In the genomic region with DNA sequence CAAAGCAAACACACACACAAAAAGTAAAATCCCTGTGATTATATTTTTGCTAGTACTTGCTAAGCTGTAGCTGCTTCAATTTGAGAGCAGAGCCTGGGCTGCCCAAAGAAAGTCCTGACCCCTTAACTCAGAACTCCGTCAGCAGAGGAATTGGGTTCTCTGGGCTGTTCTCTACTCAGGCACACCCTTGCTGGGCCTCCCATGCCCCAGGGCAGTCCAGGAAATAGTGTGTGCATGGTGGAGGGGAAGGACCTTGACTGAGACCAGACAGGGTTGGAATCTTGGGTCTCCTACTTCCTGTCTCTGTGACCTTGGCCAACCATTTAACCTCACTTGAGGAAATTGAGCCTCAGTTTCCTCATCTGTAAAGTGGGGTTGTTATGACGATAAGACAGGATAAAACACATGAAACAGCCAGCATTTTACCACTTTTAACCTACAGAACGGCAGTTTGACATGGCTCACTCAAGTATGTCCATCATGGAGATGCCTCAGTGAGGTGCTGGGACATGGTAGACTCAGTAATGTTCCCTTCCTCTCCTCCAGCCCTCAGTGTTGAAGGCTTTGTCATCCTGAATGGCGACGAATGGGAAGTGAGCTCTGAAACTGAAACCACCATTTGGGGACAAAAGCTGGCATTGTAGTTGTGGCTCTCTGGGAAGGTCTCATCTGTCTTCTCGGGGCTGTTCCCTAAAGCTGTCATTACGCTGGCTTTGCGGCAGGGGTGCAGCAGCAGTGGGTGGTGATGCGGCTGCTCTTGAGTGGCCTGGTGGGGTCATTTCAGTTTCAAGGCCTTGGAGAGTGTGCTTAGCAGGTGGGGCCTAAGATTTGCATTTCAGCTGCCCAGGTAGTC, we compare ENCODE assay signal across 12 cellular contexts.
A peak's percentile ranks its signal among the peaks of the same experiment; 100 is the strongest.
DNase-seq lines count a peak whose midpoint lies in the region; ATAC-seq and TF ChIP-seq lines count a peak whose summit lies in the region.
"Had no signal": no experiment of that assay in that cellular context is flagged by ENCODE, and none has a peak within 500 bp of the region (broad histone marks: within the 10 kb centered on the region; RNA-seq: fewer than 3 reads in every experiment).

No MANE protein-coding gene starts in this region.

- H3K4me1 Mint-ChIP-seq in effector memory CD8-positive, alpha-beta T cell (ENCODE audit: low read depth in 2 of 2): peaks cover 56 to 64% of the 10 kb centered on the region in 2 donors

- H3F3A ChIP-seq in SK-N-SH (replicated peaks; ENCODE audit: insufficient read depth): no peaks in the 10 kb centered on the region

- no peaks in the 10 kb centered on the region for H3K27me3 Mint-ChIP-seq in effector memory CD8-positive, alpha-beta T cell

- H3K9ac ChIP-seq in SK-N-SH: no peak overlapping the region

- H3K36me3 ChIP-seq in SK-N-SH (replicated peaks in 1 of 2; ENCODE audit: control insufficient read depth in 1 of 2, insufficient read depth in 2 of 2, low read length in 1 of 2) (no peaks in the 10 kb centered on the region), transverse colon (no peaks in the 10 kb centered on the region)
- H3K36me3 ChIP-seq: thoracic aorta had no signal

- H3K4me1 ChIP-seq in SK-N-SH (ENCODE audit: control insufficient read depth in 1 of 2, insufficient read depth in 2 of 2, low read depth in 1 of 2, low read length in 1 of 2) (peaks cover 0 to 30% of the 10 kb centered on the region in 2 experiments; a peak in 2 of 4 replicates), transverse colon (peaks cover 0 to 15% (median under 1%) of the 10 kb centered on the region in 4 donors)

- TF ChIP-seq RAD21 in SK-N-SH (IDR thresholded peaks at IDR 0.05; ENCODE audit: low read length): no peak

- no peak for TF ChIP-seq EP300 in SK-N-SH (IDR thresholded peaks at IDR 0.05; ENCODE audit: borderline replicate concordance in 1 of 2, low read depth in 1 of 2, low read length in 1 of 2)
- TF ChIP-seq EP300 in transverse colon (IDR thresholded peaks at IDR 0.05; ENCODE audit: low read depth): no peak

- H3K9me3 ChIP-seq in SK-N-SH: no peaks in the 10 kb centered on the region
- no peaks in the 10 kb centered on the region for H3K9me3 ChIP-seq in transverse colon
- H3K9me3 ChIP-seq: thoracic aorta had no signal

- TF ChIP-seq POLR2A in transverse colon (IDR thresholded peaks at IDR 0.05): no peak

- intact Hi-C loops in transverse colon (cut with DNase I; ENCODE audit: low total_unique reads): no loop called here

- H4K20me1 ChIP-seq in SK-N-SH (ENCODE audit: insufficient read depth): 0 out of 2 replicates have a peak, but pooled peaks cover 3% of the 10 kb centered on the region

- H3K27ac Mint-ChIP-seq in effector memory CD8-positive, alpha-beta T cell: peak overlapping the region; percentile 100

- in situ Hi-C loops in transverse colon (cut with MboI; ENCODE audit: low pct_ligation_motif_present in 1 of 4, low pct_unique_long_range_greater_than_20kb in 1 of 4, low sequenced_read_pairs in 3 of 4): no loop called here

- H3K4me3 Mint-ChIP-seq in effector memory CD8-positive, alpha-beta T cell: peak overlapping the region; percentile 79 to 82

- DNase-seq in SK-N-SH: no peak
- DNase-seq in NOMO-1 treated with DMSO at 0.1 percent for 48 hours (lab: John Stamatoyannopoulos, UW; ENCODE audit: unreplicated experiment): peak; percentile 75
- no peak for DNase-seq in effector memory CD8-positive, alpha-beta T cell
- peak; percentile 7 for DNase-seq in putamen (ENCODE audit: low spot score)
- no peak for DNase-seq in DMS53 treated with DMSO at 0.1 percent for 48 hours (lab: John Stamatoyannopoulos, UW; ENCODE audit: unreplicated experiment)
- no peak for DNase-seq in NCI-H2196 treated with DMSO at 0.1 percent for 48 hours (lab: John Stamatoyannopoulos, UW; ENCODE audit: unreplicated experiment)
- DNase-seq in transverse colon: no peak
- DNase-seq: NCI-H2029 treated with DMSO at 0.1 percent for 48 hours, T-helper 9 cell had no signal

- no peak overlapping the region for H3K4me2 ChIP-seq in SK-N-SH

- no peak for ATAC-seq in SK-N-SH treated with all-trans-retinoic acid at 6 μM for 48 hours
- no peak for ATAC-seq in effector memory CD8-positive, alpha-beta T cell (replicated peaks)

- H2AFZ ChIP-seq in SK-N-SH (ENCODE audit: low read depth): no peak overlapping the region

- H3K4me3 ChIP-seq in SK-N-SH (ENCODE audit: low read depth in 2 of 2, low read length in 1 of 2): no peak overlapping the region
- no peak overlapping the region for H3K4me3 ChIP-seq in transverse colon
- H3K4me3 ChIP-seq: thoracic aorta had no signal

- 98% methylated on average over 5 of the region's 9 CpGs for WGBS in SK-N-SH (ENCODE audit: low lambda C conversion rate)
- WGBS in transverse colon (ENCODE audit: low coverage in 1 of 2), 2 donors: 80% methylated on average over 9 of the region's 9 CpGs; no CpG with 5 or more reads in 1 of the 2 donors

- POLR2A ChIA-PET in SK-N-SH (lab: Yijun Ruan, JAX): no interaction called here

- no peaks in the 10 kb centered on the region for H3K9me2 ChIP-seq in SK-N-SH

- H3K27ac ChIP-seq in SK-N-SH (ENCODE audit: low read depth in 2 of 2, low read length in 1 of 2) (peak overlapping the region in 1 of 2 experiments; percentile 87; a peak in 2 of 4 replicates), transverse colon (peak overlapping the region in 1 of 4 donors; percentile 48)
- H3K27ac ChIP-seq: 22Rv1, thoracic aorta had no signal

- H3K27me3 ChIP-seq in SK-N-SH (ENCODE audit: insufficient read depth) (no peaks in the 10 kb centered on the region), transverse colon (no peaks in the 10 kb centered on the region)

- H3K79me2 ChIP-seq in SK-N-SH (ENCODE audit: insufficient read depth): peaks cover 8% of the 10 kb centered on the region; the same call in 1 of the 2 replicates

- CTCF ChIA-PET in SK-N-SH (lab: Yijun Ruan, JAX): interaction anchor here (0.6 to 2.4 kb wide), 3 partner anchors 10 to 24 kb away, joined by 3 to 7 read pairs (median 3); no protein-coding TSS in a partner anchor

- no peaks in the 10 kb centered on the region for H3K9me3 Mint-ChIP-seq in effector memory CD8-positive, alpha-beta T cell

- H3K36me3 Mint-ChIP-seq in effector memory CD8-positive, alpha-beta T cell (ENCODE audit: insufficient read depth): peaks cover 56% of the 10 kb centered on the region

- TF ChIP-seq CTCF in SK-N-SH (IDR thresholded peaks at IDR 0.05) (no peak), transverse colon (IDR thresholded peaks at IDR 0.05) (no peak)

TF ChIP-seq in SK-N-SH, 30 proteins besides CTCF, POLR2A, EP300 and RAD21:
- no peak for TF ChIP-seq GATA2 (CRISPR knock-in tag; IDR thresholded peaks at IDR 0.05)
- no peak for TF ChIP-seq SIN3A (IDR thresholded peaks at IDR 0.05; ENCODE audit: borderline replicate concordance, low read depth, low read length)
- TF ChIP-seq FOXJ3 (CRISPR knock-in tag; IDR thresholded peaks at IDR 0.05): 0 out of 2 replicates have a peak, but pooled peaks have one; percentile 39
- TF ChIP-seq, protein P1, sequence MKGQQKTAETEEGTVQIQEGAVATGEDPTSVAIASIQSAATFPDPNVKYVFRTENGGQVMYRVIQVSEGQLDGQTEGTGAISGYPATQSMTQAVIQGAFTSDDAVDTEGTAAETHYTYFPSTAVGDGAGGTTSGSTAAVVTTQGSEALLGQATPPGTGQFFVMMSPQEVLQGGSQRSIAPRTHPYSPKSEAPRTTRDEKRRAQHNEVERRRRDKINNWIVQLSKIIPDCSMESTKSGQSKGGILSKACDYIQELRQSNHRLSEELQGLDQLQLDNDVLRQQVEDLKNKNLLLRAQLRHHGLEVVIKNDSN (IDR thresholded peaks at IDR 0.05; ENCODE audit: borderline replicate concordance, low read depth): no peak

TF ChIP-seq in SK-N-SH treated with all-trans-retinoic acid at 6 μM for 48 hours, 23 proteins besides CTCF, POLR2A, EP300 and RAD21:
- TF ChIP-seq ZFP3 (CRISPR knock-in tag; IDR thresholded peaks at IDR 0.05) (no peak), ZNF70 (CRISPR knock-in tag; IDR thresholded peaks at IDR 0.05) (no peak), ESRRG (CRISPR knock-in tag; IDR thresholded peaks at IDR 0.05) (no peak), ZFP30 (CRISPR knock-in tag; IDR thresholded peaks at IDR 0.05) (no peak)
- TF ChIP-seq, protein P2, sequence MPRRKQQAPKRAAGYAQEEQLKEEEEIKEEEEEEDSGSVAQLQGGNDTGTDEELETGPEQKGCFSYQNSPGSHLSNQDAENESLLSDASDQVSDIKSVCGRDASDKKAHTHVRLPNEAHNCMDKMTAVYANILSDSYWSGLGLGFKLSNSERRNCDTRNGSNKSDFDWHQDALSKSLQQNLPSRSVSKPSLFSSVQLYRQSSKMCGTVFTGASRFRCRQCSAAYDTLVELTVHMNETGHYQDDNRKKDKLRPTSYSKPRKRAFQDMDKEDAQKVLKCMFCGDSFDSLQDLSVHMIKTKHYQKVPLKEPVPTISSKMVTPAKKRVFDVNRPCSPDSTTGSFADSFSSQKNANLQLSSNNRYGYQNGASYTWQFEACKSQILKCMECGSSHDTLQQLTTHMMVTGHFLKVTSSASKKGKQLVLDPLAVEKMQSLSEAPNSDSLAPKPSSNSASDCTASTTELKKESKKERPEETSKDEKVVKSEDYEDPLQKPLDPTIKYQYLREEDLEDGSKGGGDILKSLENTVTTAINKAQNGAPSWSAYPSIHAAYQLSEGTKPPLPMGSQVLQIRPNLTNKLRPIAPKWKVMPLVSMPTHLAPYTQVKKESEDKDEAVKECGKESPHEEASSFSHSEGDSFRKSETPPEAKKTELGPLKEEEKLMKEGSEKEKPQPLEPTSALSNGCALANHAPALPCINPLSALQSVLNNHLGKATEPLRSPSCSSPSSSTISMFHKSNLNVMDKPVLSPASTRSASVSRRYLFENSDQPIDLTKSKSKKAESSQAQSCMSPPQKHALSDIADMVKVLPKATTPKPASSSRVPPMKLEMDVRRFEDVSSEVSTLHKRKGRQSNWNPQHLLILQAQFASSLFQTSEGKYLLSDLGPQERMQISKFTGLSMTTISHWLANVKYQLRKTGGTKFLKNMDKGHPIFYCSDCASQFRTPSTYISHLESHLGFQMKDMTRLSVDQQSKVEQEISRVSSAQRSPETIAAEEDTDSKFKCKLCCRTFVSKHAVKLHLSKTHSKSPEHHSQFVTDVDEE (CRISPR knock-in tag; IDR thresholded peaks at IDR 0.05): no peak

Comparison
In these comparisons a context has a peak if more than half of its experiments do, and no peak if none do; other contexts are left out.
1. DNase-seq: peak in NOMO-1 treated with DMSO at 0.1 percent for 48 hours (single experiment) and putamen (single experiment); none in SK-N-SH (single experiment), effector memory CD8-positive, alpha-beta T cell (0 of 3), DMS53 treated with DMSO at 0.1 percent for 48 hours (single experiment), NCI-H2196 treated with DMSO at 0.1 percent for 48 hours (single experiment) and transverse colon (single experiment).